24 cellular contexts compared by ENCODE assay signal in the genomic region with DNA sequence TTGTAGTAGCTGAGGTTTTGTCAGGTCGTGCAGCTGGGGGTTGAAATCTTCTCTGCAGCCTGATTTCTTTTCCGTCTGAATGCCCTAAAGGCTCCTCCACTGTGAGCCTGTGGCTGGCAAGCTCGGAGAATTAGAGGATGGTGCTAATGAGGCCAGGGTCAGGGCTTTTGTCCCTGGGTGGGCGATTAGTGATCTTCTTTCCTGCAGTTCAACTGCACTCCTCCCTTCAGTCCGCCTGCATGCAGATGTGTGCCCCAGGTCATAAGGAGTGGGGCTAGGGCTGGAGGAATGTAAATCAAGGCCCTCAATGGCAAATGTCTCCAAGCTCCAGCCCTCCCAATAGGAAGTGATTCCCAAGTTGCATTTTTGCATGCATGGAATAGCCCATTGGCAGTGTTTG.
"Had no signal": no experiment of that assay in that cellular context is flagged by ENCODE, and none has a peak within 500 bp of the region (broad histone marks: within the 10 kb centered on the region; RNA-seq: fewer than 3 reads in every experiment).

No MANE protein-coding gene starts in this region.

- H3K4me3 ChIP-seq: ascending aorta, K562, PC-9 had no signal

- H3K27ac ChIP-seq: ascending aorta, PC-9 had no signal

- H3K9me3 ChIP-seq: ascending aorta had no signal

- H3K27me3 ChIP-seq: ascending aorta had no signal

- DNase-seq: activated CD4-positive, alpha-beta T cell treated with anti-CD3 and anti-CD28 coated beads for 36 hours; activated CD4-positive, alpha-beta T cell treated with anti-CD3 and anti-CD28 coated beads, Interleukin-2, amount 10 ng/mL, durations not matched to agents 7 days and 5 days; activated CD4-positive, alpha-beta T cell treated with anti-CD3 and anti-CD28 coated beads, Interleukin-2, amount 50 U/mL, for 48 hours; activated CD8-positive, alpha-beta T cell treated with anti-CD3 and anti-CD28 coated beads, Interleukin-2, amount 10 ng/mL, durations not matched to agents 7 days and 5 days; activated gamma-delta T cell treated with Interleukin-2 at 50 U/mL for 16 hours; activated naive CD4-positive, alpha-beta T cell treated with anti-CD3 and anti-CD28 coated beads for 36 hours; activated T-cell treated with anti-CD3 and anti-CD28 coated beads, Interleukin-2, amount 50 U/mL, for 4 hours; amygdala; caudate nucleus; cerebellar nuclear complex; Karpas-422; NCI-H1105; NCI-H1417 treated with DMSO at 0.1 percent for 48 hours; NCI-H2029; NCI-H345; NCI-H524 treated with DMSO at 0.1 percent for 48 hours; NCI-H748 treated with DMSO at 0.1 percent for 48 hours; NK-92 treated with Interleukin-12 subunit alpha and Interleukin-12 subunit beta, amount 100 ng/mL, for 24 hours; PC-9; Right ventricle myocardium superior; SW 1271; T1000 had no signal

- H3K4me1 ChIP-seq: ascending aorta had no signal

- H3K4me2 ChIP-seq: PC-9 had no signal

- H3K36me3 ChIP-seq: ascending aorta had no signal
